Comparison of ENCODE assay signal across 2 cellular contexts in the genomic region with DNA sequence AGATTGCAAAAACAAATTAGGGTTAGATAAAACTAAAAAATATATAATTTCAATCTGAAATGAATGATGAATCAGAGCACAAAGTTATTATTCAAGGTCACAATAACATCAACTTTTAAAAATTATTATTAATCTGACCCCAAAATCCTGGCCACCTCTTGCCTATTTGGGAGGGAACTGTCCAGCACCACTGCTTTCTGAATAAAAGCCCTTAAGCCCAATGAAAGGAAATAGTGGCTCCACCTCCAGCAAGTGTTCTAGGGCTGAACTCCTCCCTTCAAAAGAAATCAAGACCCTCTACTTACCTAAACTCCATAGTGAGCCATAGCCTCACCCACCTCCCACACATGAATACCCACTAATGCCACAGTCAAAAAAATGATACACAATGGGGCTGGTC.
TF ChIP-seq lines count a peak whose summit lies in the region.

No MANE protein-coding gene starts in this region.

TF ChIP-seq in liver, 16 proteins besides CTCF, POLR2A, EP300 and RAD21:
- TF ChIP-seq, protein P1, sequence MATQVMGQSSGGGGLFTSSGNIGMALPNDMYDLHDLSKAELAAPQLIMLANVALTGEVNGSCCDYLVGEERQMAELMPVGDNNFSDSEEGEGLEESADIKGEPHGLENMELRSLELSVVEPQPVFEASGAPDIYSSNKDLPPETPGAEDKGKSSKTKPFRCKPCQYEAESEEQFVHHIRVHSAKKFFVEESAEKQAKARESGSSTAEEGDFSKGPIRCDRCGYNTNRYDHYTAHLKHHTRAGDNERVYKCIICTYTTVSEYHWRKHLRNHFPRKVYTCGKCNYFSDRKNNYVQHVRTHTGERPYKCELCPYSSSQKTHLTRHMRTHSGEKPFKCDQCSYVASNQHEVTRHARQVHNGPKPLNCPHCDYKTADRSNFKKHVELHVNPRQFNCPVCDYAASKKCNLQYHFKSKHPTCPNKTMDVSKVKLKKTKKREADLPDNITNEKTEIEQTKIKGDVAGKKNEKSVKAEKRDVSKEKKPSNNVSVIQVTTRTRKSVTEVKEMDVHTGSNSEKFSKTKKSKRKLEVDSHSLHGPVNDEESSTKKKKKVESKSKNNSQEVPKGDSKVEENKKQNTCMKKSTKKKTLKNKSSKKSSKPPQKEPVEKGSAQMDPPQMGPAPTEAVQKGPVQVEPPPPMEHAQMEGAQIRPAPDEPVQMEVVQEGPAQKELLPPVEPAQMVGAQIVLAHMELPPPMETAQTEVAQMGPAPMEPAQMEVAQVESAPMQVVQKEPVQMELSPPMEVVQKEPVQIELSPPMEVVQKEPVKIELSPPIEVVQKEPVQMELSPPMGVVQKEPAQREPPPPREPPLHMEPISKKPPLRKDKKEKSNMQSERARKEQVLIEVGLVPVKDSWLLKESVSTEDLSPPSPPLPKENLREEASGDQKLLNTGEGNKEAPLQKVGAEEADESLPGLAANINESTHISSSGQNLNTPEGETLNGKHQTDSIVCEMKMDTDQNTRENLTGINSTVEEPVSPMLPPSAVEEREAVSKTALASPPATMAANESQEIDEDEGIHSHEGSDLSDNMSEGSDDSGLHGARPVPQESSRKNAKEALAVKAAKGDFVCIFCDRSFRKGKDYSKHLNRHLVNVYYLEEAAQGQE (IDR thresholded peaks at IDR 0.05): peak; percentile 89
- no peak for TF ChIP-seq YY1 (IDR thresholded peaks at IDR 0.05)
- no peak for TF ChIP-seq HNF4A (conservative IDR thresholded peaks at IDR 0.05)

TF ChIP-seq in HepG2, 621 proteins besides CTCF, POLR2A, EP300 and RAD21 (continued from another document):
- TF ChIP-seq, protein P1 (IDR thresholded peaks at IDR 0.05; ENCODE audit: borderline replicate concordance in 1 of 2, low read depth in 1 of 2, low read length in 2 of 2): peak in 1 of 2 experiments; percentile 82; a peak in 2 of 4 replicates
TF ChIP-seq in HepG2: peak in this region for 1.
